Comparison of ENCODE assay signal across 21 cellular contexts in genomic region chr5:107313098-107313497, GRCh38.
A peak's percentile ranks its signal among the peaks of the same experiment; 100 is the strongest.
DNase-seq lines count a peak whose midpoint lies in the region; ATAC-seq and TF ChIP-seq lines count a peak whose summit lies in the region.
"Had no signal": no experiment of that assay in that cellular context is flagged by ENCODE, and none has a peak within 500 bp of the region (broad histone marks: within the 10 kb centered on the region; RNA-seq: fewer than 3 reads in every experiment).

No MANE protein-coding gene starts in this region.

- H3K4me3 ChIP-seq in endodermal cell (ENCODE audit: low read length): no peak overlapping the region
- H3K4me3 ChIP-seq: A549; BLaER1 treated with 17β-estradiol and CSF1 and Interleukin-3, amounts not matched to agents 10 nM and 100 nM; GM12878 had no signal

- no peak overlapping the region for H2BK15ac ChIP-seq in H9 (ENCODE audit: low read depth, low read length)

- POLR2A ChIA-PET in WTC11 (lab: Charles Lee): no interaction called here

- H4K5ac ChIP-seq in H9 (ENCODE audit: insufficient read length, low read depth, low read length): no peak overlapping the region

- CTCF ChIA-PET in WTC11 (lab: Charles Lee): interaction anchor here (0.9 kb wide), 1 partner anchor 65 kb away, joined by 3 read pairs; no protein-coding TSS in a partner anchor

- H3K4me1 Mint-ChIP-seq in H9: peaks cover 3 to 6% of the 10 kb centered on the region in 2 experiments
- peaks cover 6% of the 10 kb centered on the region for H3K4me1 Mint-ChIP-seq in WTC11
- peaks cover 22% of the 10 kb centered on the region for H3K4me1 Mint-ChIP-seq in endodermal cell
- H3K4me1 Mint-ChIP-seq: B cell had no signal

- no CpG with 5 or more reads among the region's 3 CpGs for WGBS in H9 (ENCODE audit: extremely low coverage, insufficient read length, low lambda C conversion rate)
- WGBS in endodermal cell (ENCODE audit: insufficient coverage in 1 of 2, insufficient read length in 1 of 2), 2 experiments: 80 to 87% methylated on average over 1 to 2 of the region's 3 CpGs

- no peak overlapping the region for H3K4ac ChIP-seq in H9 (ENCODE audit: low read depth, low read length)

- H3K79me2 ChIP-seq in H9 (ENCODE audit: insufficient read depth, low read length): no peaks in the 10 kb centered on the region

- H3K4me1 ChIP-seq in H9 (ENCODE audit: insufficient read depth, low read length) (no peaks in the 10 kb centered on the region), endodermal cell (ENCODE audit: control insufficient read depth, insufficient read depth, low read length) (no peaks in the 10 kb centered on the region)
- H3K4me1 ChIP-seq: A549; BLaER1 treated with 17β-estradiol and CSF1 and Interleukin-3, amounts not matched to agents 10 nM and 100 nM; Caco-2 had no signal

- H3K9ac ChIP-seq in H9 (ENCODE audit: extremely low read depth, insufficient read length, low read length) (no peak overlapping the region), endodermal cell (ENCODE audit: extremely low read depth, low read length, poor library complexity, severe bottlenecking) (no peak overlapping the region)
- H3K9ac ChIP-seq: BLaER1 treated with 17β-estradiol and CSF1 and Interleukin-3, amounts not matched to agents 10 nM and 100 nM had no signal

- H3K23ac ChIP-seq in H9 (ENCODE audit: insufficient read length, low read depth, low read length): no peak overlapping the region

- no peak overlapping the region for H2AFZ ChIP-seq in H9 (ENCODE audit: low read length)

- no peaks in the 10 kb centered on the region for H3K36me3 ChIP-seq in endodermal cell (ENCODE audit: control insufficient read depth, insufficient read depth, low read length)
- H3K36me3 ChIP-seq: BLaER1 treated with 17β-estradiol and CSF1 and Interleukin-3, amounts not matched to agents 10 nM and 100 nM had no signal

- H4K91ac ChIP-seq in H9 (ENCODE audit: insufficient read length, low read depth, low read length): no peak overlapping the region

- H3K4me3 Mint-ChIP-seq in H9 (no peak overlapping the region), WTC11 (no peak overlapping the region), endodermal cell (no peak overlapping the region)
- H3K4me3 Mint-ChIP-seq: B cell; CD4-positive, alpha-beta T cell; CD8-positive, alpha-beta T cell had no signal

- H2BK20ac ChIP-seq in H9 (ENCODE audit: low read depth, low read length, poor library complexity, severe bottlenecking): no peak overlapping the region

- no peak overlapping the region for H2BK5ac ChIP-seq in H9 (ENCODE audit: insufficient read length, low read length)

- H3T11ph ChIP-seq in H9 (ENCODE audit: low read length): no peak overlapping the region

- H3K23me2 ChIP-seq in H9 (ENCODE audit: insufficient read length, low read depth, low read length, poor library complexity, severe bottlenecking): no peaks in the 10 kb centered on the region

- H3K14ac ChIP-seq in H9 (ENCODE audit: insufficient read depth, low read length): no peak overlapping the region

- H3K27me3 Mint-ChIP-seq in H9 (ENCODE audit: low read depth) (no peaks in the 10 kb centered on the region), WTC11 (ENCODE audit: low read depth) (no peaks in the 10 kb centered on the region), endodermal cell (ENCODE audit: insufficient read depth) (no peaks in the 10 kb centered on the region)
- H3K27me3 Mint-ChIP-seq: B cell had no signal

- H3K18ac ChIP-seq in H9 (ENCODE audit: insufficient read length, low read depth, low read length): no peak overlapping the region

- H2BK120ac ChIP-seq in H9 (ENCODE audit: low read depth, low read length, poor library complexity, severe bottlenecking): no peak overlapping the region

- H3K79me1 ChIP-seq in H9 (ENCODE audit: insufficient read depth, low read depth, low read length, poor library complexity, severe bottlenecking): no peaks in the 10 kb centered on the region

- no peak overlapping the region for H3K4me2 ChIP-seq in H9 (ENCODE audit: insufficient read depth, insufficient read length, low read length)
- H3K4me2 ChIP-seq: A549; BLaER1 treated with 17β-estradiol and CSF1 and Interleukin-3, amounts not matched to agents 10 nM and 100 nM had no signal

- H3K9me3 ChIP-seq in H9 (ENCODE audit: control insufficient read depth, low read depth, low read length) (no peaks in the 10 kb centered on the region), endodermal cell (ENCODE audit: control insufficient read depth, low read length) (no peaks in the 10 kb centered on the region)
- H3K9me3 ChIP-seq: A549; BLaER1 treated with 17β-estradiol and CSF1 and Interleukin-3, amounts not matched to agents 10 nM and 100 nM; Caco-2 had no signal

- TF ChIP-seq CTCF in H9 (conservative IDR thresholded peaks at IDR 0.05): no peak
- no peak for TF ChIP-seq CTCF in WTC11 (IDR thresholded peaks at IDR 0.05)
- no peak for TF ChIP-seq CTCF in endodermal cell (conservative IDR thresholded peaks at IDR 0.05)

- H2BK12ac ChIP-seq in H9 (ENCODE audit: insufficient read length, low read depth, low read length): no peak overlapping the region

- no peak overlapping the region for H3K27ac ChIP-seq in H9 (ENCODE audit: insufficient read length, low read depth, low read length)
- H3K27ac ChIP-seq in endodermal cell (ENCODE audit: low read depth, low read length): no peak overlapping the region
- H3K27ac ChIP-seq: 22Rv1; A549; BLaER1 treated with 17β-estradiol and CSF1 and Interleukin-3, amounts not matched to agents 10 nM and 100 nM; C4-2B had no signal

- H3K27me3 ChIP-seq in H9 (ENCODE audit: insufficient read depth, low read length) (no peaks in the 10 kb centered on the region), endodermal cell (ENCODE audit: control insufficient read depth, insufficient read depth, low read length, poor library complexity, severe bottlenecking) (no peaks in the 10 kb centered on the region)
- H3K27me3 ChIP-seq: BLaER1 treated with 17β-estradiol and CSF1 and Interleukin-3, amounts not matched to agents 10 nM and 100 nM had no signal

- no peak overlapping the region for H2AK5ac ChIP-seq in H9 (ENCODE audit: insufficient read length, low read length)

- ATAC-seq in WTC11: peak; percentile 78
- ATAC-seq in HG03354 (IDR thresholded peaks at IDR 0.05; ENCODE audit: poor library complexity, severe bottlenecking, unreplicated experiment): no peak
- no peak for ATAC-seq in GM18858 (IDR thresholded peaks at IDR 0.05; ENCODE audit: unreplicated experiment)
- ATAC-seq: A549; CD8-positive, alpha-beta T cell; GM12878 had no signal

- no peak overlapping the region for H3K56ac ChIP-seq in H9 (ENCODE audit: insufficient read length, low read depth, low read length)

- DNase-seq in ELF-1 (ENCODE audit: low read depth, low spot score): peak; percentile 59
- no peak for DNase-seq in H9
- DNase-seq in WTC11 (ENCODE audit: low spot score): no peak
- no peak for DNase-seq in endodermal cell
- DNase-seq in middle frontal gyrus (ENCODE audit: extremely low spot score, low spot score): no peak
- DNase-seq in medulla oblongata (ENCODE audit: extremely low spot score): no peak
- DNase-seq: AML-193; Caco-2; Calu3; CD4-positive, alpha-beta T cell; CD8-positive, alpha-beta T cell; DMS79 treated with DMSO at 0.1 percent for 48 hours; GDM1 had no signal

- no peak overlapping the region for H4K8ac ChIP-seq in H9 (replicated peaks; ENCODE audit: insufficient read length, low read depth, low read length)

- H4K20me1 ChIP-seq in H9 (ENCODE audit: control insufficient read depth, insufficient read depth, insufficient read length): no peaks in the 10 kb centered on the region
- H4K20me1 ChIP-seq: BLaER1 treated with 17β-estradiol and CSF1 and Interleukin-3, amounts not matched to agents 10 nM and 100 nM had no signal

- H3K27ac Mint-ChIP-seq in H9: peak overlapping the region in 2 of 3 experiments; percentile 2 to 66; a peak in 1 of 7 replicates
- no peak overlapping the region for H3K27ac Mint-ChIP-seq in WTC11
- H3K27ac Mint-ChIP-seq in endodermal cell: peak overlapping the region; percentile 9
- H3K27ac Mint-ChIP-seq: B cell; CD4-positive, alpha-beta T cell; CD8-positive, alpha-beta T cell had no signal

- H3K36me3 Mint-ChIP-seq in H9 (ENCODE audit: insufficient read depth in 1 of 3, low read depth in 3 of 3): no peaks in the 10 kb centered on the region
- H3K36me3 Mint-ChIP-seq in WTC11: no peaks in the 10 kb centered on the region
- no peaks in the 10 kb centered on the region for H3K36me3 Mint-ChIP-seq in endodermal cell (ENCODE audit: low read depth)
- H3K36me3 Mint-ChIP-seq: CD8-positive, alpha-beta T cell had no signal

- H3K9me3 Mint-ChIP-seq in H9 (no peaks in the 10 kb centered on the region), WTC11 (no peaks in the 10 kb centered on the region), endodermal cell (no peaks in the 10 kb centered on the region)
- H3K9me3 Mint-ChIP-seq: CD4-positive, alpha-beta T cell had no signal

TF ChIP-seq in WTC11, 78 proteins besides CTCF, POLR2A, EP300 and RAD21:
- no peak for TF ChIP-seq ZMAT4 (CRISPR knock-in tag; IDR thresholded peaks at IDR 0.05)
- TF ChIP-seq ZNF416 (CRISPR knock-in tag; IDR thresholded peaks at IDR 0.05): no peak
- TF ChIP-seq TEAD1 (CRISPR knock-in tag; IDR thresholded peaks at IDR 0.05): no peak
- no peak for TF ChIP-seq E2F4 (CRISPR knock-in tag; IDR thresholded peaks at IDR 0.05; ENCODE audit: borderline replicate concordance, low read depth)
- no peak for TF ChIP-seq KAT7 (CRISPR knock-in tag; IDR thresholded peaks at IDR 0.05; ENCODE audit: borderline replicate concordance)
- TF ChIP-seq ELF4 (CRISPR knock-in tag; IDR thresholded peaks at IDR 0.05; ENCODE audit: low read depth): no peak
